8 cellular contexts compared by ENCODE assay signal in the genomic region with DNA sequence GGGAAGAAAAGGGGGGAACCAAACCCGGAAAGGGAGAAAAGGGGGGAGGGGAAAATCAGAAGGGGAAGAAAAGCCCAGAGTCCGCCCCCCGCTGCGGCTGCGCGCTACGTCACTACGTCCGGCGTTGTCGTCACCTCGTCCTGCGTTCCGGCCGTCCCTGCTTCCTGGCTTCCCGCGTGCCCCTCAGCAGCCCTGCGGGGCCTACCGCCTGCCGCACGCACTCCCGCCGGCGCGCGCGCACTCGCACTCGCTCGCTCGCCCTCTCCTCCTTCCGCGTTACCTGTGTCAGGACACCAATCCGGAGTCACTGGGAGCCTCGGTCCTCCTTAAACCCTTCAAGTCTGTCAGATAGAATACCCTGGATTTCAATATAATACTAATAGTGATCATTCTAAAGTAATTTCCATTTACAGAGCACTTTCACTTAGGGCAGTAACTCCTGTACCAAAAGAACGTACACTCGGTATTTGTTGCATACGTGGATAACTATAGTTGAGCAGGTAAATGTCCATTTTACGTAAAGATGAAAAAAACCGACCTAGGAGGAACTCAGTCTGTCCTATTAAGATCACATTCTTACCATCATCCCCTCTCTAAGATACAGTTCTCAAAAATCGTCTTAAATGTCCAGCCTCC.
A peak's percentile ranks its signal among the peaks of the same experiment; 100 is the strongest.
DNase-seq lines count a peak whose midpoint lies in the region; ATAC-seq and TF ChIP-seq lines count a peak whose summit lies in the region.

Gene R3HDM2 (minus strand): TSS at position 113 of the 636 bp plus-strand sequence. CDS start 120,615 bp downstream, outside the sequence.

- H3K36me3 Mint-ChIP-seq in central memory CD8-positive, alpha-beta T cell (ENCODE audit: insufficient read depth), result peaks cover 22% of the 10 kb centered on the region

- peak; percentile 81 for ATAC-seq in HG03378 (IDR thresholded peaks at IDR 0.05; ENCODE audit: unreplicated experiment)
- ATAC-seq in activated CD4-positive, CD25-positive, alpha-beta regulatory T cell treated with anti-CD3 and anti-CD28 coated beads, Interleukin-2, amount 50 U/mL, for 24 hours, result peak; percentile 96 to 97
- ATAC-seq in central memory CD8-positive, alpha-beta T cell (replicated peaks; ENCODE audit: extremely low read depth, poor library complexity, severe bottlenecking), result peak; percentile 94

- no peaks in the 10 kb centered on the region for H3K9me3 Mint-ChIP-seq in central memory CD8-positive, alpha-beta T cell

- peak within 1 kb of the TSS; percentile 88 for H3K4me3 Mint-ChIP-seq in central memory CD8-positive, alpha-beta T cell

- DNase-seq in AG20443 (ENCODE audit: low spot score) (peak; percentile 99), NCI-H446 treated with DMSO at 0.1 percent for 48 hours (lab: John Stamatoyannopoulos, UW) (peak; percentile 90), iris pigment epithelial cell (ENCODE audit: low read depth) (peak; percentile 95)
- DNase-seq in central memory CD8-positive, alpha-beta T cell (ENCODE audit: low spot score in 2 of 2), result peak; percentile 84 to 93
- peak; percentile 93 to 96 for DNase-seq in stimulated activated CD4-positive, alpha-beta T cell treated with anti-CD3 and anti-CD28 coated beads, Interleukin-12 subunit alpha, Interleukin-12 subunit beta, amount 100 ng/mL, for 24 hours (ENCODE audit: low read depth in 2 of 2)

- TF ChIP-seq POLR2A in GM19099 (IDR thresholded peaks at IDR 0.05; ENCODE audit: extremely low read depth, insufficient read length, low read depth), result peak; percentile 98

- H3K27ac Mint-ChIP-seq in central memory CD8-positive, alpha-beta T cell (ENCODE audit: low read depth), result peak within 1 kb of the TSS; percentile 100

- H3K27me3 Mint-ChIP-seq in central memory CD8-positive, alpha-beta T cell, result no peaks in the 10 kb centered on the region

- H3K4me1 Mint-ChIP-seq in central memory CD8-positive, alpha-beta T cell, result peaks cover 42% of the 10 kb centered on the region

Comparison
In these comparisons a context has a peak if more than half of its experiments do, and no peak if none do; other contexts are left out.
1. Peak in every context shown above with its lines: DNase-seq and ATAC-seq.